8 cellular contexts compared by ENCODE assay signal in genomic region chr22:20857247-20857643, GRCh38.
DNase-seq lines count a peak whose midpoint lies in the region; ATAC-seq and TF ChIP-seq lines count a peak whose summit lies in the region.

No MANE protein-coding gene starts in this region.

- H3K4me3 ChIP-seq in BLaER1, result peak overlapping the region; percentile 93
- peak overlapping the region; percentile 87 for H3K4me3 ChIP-seq in LNCaP clone FGC (ENCODE audit: low read depth, low read length)
- peak overlapping the region; percentile 95 for H3K4me3 ChIP-seq in coronary artery

- no peak overlapping the region for H3K27ac ChIP-seq in BLaER1
- peak overlapping the region in 1 of 2 donors; percentile 2 for H3K27ac ChIP-seq in coronary artery

- H3K9me3 Mint-ChIP-seq in nephron progenitor cell, result no peaks in the 10 kb centered on the region

- peaks cover 62% of the 10 kb centered on the region for H4K20me1 ChIP-seq in BLaER1

- no peaks in the 10 kb centered on the region for H3K27me3 ChIP-seq in BLaER1

- no peaks in the 10 kb centered on the region for H3K27me3 Mint-ChIP-seq in nephron progenitor cell (ENCODE audit: low read depth, poor library complexity)

- no peaks in the 10 kb centered on the region for H3K9me3 ChIP-seq in BLaER1

- peaks cover 3% of the 10 kb centered on the region for H3K36me3 Mint-ChIP-seq in nephron progenitor cell (ENCODE audit: low read depth)

- TF ChIP-seq CTCF in LNCaP clone FGC (IDR thresholded peaks at IDR 0.05; ENCODE audit: control insufficient read depth, extremely low read depth, insufficient read depth), result no peak
- no peak for TF ChIP-seq CTCF in coronary artery (IDR thresholded peaks at IDR 0.05)
- TF ChIP-seq CTCF in nephron progenitor cell (IDR thresholded peaks at IDR 0.05), result no peak

- H3K4me2 ChIP-seq in BLaER1, result peak overlapping the region; percentile 92

- no peak overlapping the region for H3K27ac Mint-ChIP-seq in nephron progenitor cell

- H3K36me3 ChIP-seq in BLaER1, result peaks cover 15% of the 10 kb centered on the region; the same call in 1 of the 2 replicates

- no peak for ATAC-seq in HG02938 (IDR thresholded peaks at IDR 0.05; ENCODE audit: unreplicated experiment)

- DNase-seq in LNCaP clone FGC (ENCODE audit: low read depth), result no peak
- DNase-seq in coronary artery (ENCODE audit: low spot score), result no peak
- DNase-seq in nephron progenitor cell, result no peak
- DNase-seq in NCI-H1694 (lab: John Stamatoyannopoulos, UW), result no peak
- no peak for DNase-seq in NCI-H446 (lab: John Stamatoyannopoulos, UW)
- DNase-seq in HPDE6-E6E7 (ENCODE audit: extremely low spot score), result no peak

- peaks cover 53% of the 10 kb centered on the region for H3K4me1 ChIP-seq in BLaER1

- H3K9ac ChIP-seq in BLaER1, result peak overlapping the region; percentile 86

- H3K4me3 Mint-ChIP-seq in nephron progenitor cell, result peak overlapping the region; percentile 86

- peaks cover 34% of the 10 kb centered on the region for H3K4me1 Mint-ChIP-seq in nephron progenitor cell
